In the genomic region with DNA sequence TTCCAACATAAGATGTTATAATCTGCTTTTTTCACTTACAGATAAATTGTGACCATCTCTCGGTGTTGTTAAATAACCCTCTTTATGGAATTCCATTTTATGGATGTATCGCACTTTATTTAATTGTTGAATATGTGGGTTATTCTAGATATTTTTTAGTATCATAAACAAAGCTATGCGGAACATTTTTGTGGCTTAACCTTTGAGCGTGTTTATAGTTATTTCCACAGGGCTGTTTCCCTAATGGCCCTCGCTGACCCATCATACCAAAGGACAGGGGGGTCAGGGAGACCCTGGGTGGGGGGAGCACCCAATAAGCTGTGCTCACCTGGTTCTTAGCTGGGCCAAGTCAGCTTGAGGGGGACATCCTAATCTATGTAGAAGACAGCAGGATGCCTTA, we compare ENCODE assay signal across 15 cellular contexts.
DNase-seq lines count a peak whose midpoint lies in the region; ATAC-seq, FAIRE-seq and TF ChIP-seq lines count a peak whose summit lies in the region.
"Had no signal": no experiment of that assay in that cellular context is flagged by ENCODE, and none has a peak within 500 bp of the region (broad histone marks: within the 10 kb centered on the region; RNA-seq: fewer than 3 reads in every experiment).

No MANE protein-coding gene starts in this region.

- intact Hi-C loops in kidney (cut with DNase I), result no loop called here
- intact Hi-C loops in sciatic nerve (cut with DNase I), result no loop called here

- in situ Hi-C loops in brain microvascular endothelial cell (cut with HindIII; ENCODE audit: low pct_ligation_motif_present, low sequenced_read_pairs), result loop anchor here (25.0 kb wide), 1 partner anchor 89 kb away; the partner anchor contains the start of gene MYOZ3

- no peaks in the 10 kb centered on the region for H3K9me3 Mint-ChIP-seq in activated T-cell treated with anti-CD3 and anti-CD28 coated beads, Interleukin-2, amount 50 U/mL, for 24 hours
- H3K9me3 Mint-ChIP-seq in activated T-cell treated with anti-CD3 and anti-CD28 coated beads, Interleukin-2, amount 50 U/mL, for 72 hours, result no peaks in the 10 kb centered on the region
- no peaks in the 10 kb centered on the region for H3K9me3 Mint-ChIP-seq in chondrocyte (ENCODE audit: low read depth)
- H3K9me3 Mint-ChIP-seq: CD8-positive, alpha-beta T cell had no signal

- no peak overlapping the region for H3K27ac ChIP-seq in kidney (ENCODE audit: low read depth in 2 of 2, low read length in 2 of 2)
- no peak overlapping the region for H3K27ac ChIP-seq in brain microvascular endothelial cell
- H3K27ac ChIP-seq: 22Rv1 had no signal

- no peak overlapping the region for H3K4me3 Mint-ChIP-seq in activated T-cell treated with anti-CD3 and anti-CD28 coated beads, Interleukin-2, amount 50 U/mL, for 24 hours
- no peak overlapping the region for H3K4me3 Mint-ChIP-seq in activated T-cell treated with anti-CD3 and anti-CD28 coated beads, Interleukin-2, amount 50 U/mL, for 72 hours
- H3K4me3 Mint-ChIP-seq in chondrocyte (ENCODE audit: unreplicated experiment), result no peak overlapping the region
- H3K4me3 Mint-ChIP-seq: CD14-positive monocyte; CD8-positive, alpha-beta T cell had no signal

- H3K9me3 ChIP-seq in kidney (ENCODE audit: control insufficient read depth in 1 of 2, low read length in 2 of 2), result no peaks in the 10 kb centered on the region
- H3K9me3 ChIP-seq: HAP-1 had no signal

- no peak for ATAC-seq in activated T-cell treated with anti-CD3 and anti-CD28 coated beads, Interleukin-2, amount 50 U/mL, for 72 hours (replicated peaks in 1 of 2)
- no peak for ATAC-seq in sciatic nerve
- ATAC-seq: CD8-positive, alpha-beta T cell had no signal

- H3K27ac Mint-ChIP-seq in activated T-cell treated with anti-CD3 and anti-CD28 coated beads, Interleukin-2, amount 50 U/mL, for 24 hours, result no peak overlapping the region
- H3K27ac Mint-ChIP-seq in activated T-cell treated with anti-CD3 and anti-CD28 coated beads, Interleukin-2, amount 50 U/mL, for 72 hours, result no peak overlapping the region
- H3K27ac Mint-ChIP-seq in chondrocyte (ENCODE audit: unreplicated experiment), result peak overlapping the region; percentile 32
- H3K27ac Mint-ChIP-seq: CD14-positive monocyte; CD8-positive, alpha-beta T cell had no signal

- no peaks in the 10 kb centered on the region for H3K4me1 Mint-ChIP-seq in activated T-cell treated with anti-CD3 and anti-CD28 coated beads, Interleukin-2, amount 50 U/mL, for 24 hours (ENCODE audit: low read depth)
- H3K4me1 Mint-ChIP-seq in activated T-cell treated with anti-CD3 and anti-CD28 coated beads, Interleukin-2, amount 50 U/mL, for 72 hours (ENCODE audit: low read depth), result no peaks in the 10 kb centered on the region
- peaks cover 25% of the 10 kb centered on the region for H3K4me1 Mint-ChIP-seq in chondrocyte (ENCODE audit: low read depth)

- H3K27me3 Mint-ChIP-seq in activated T-cell treated with anti-CD3 and anti-CD28 coated beads, Interleukin-2, amount 50 U/mL, for 24 hours, result no peaks in the 10 kb centered on the region
- no peaks in the 10 kb centered on the region for H3K27me3 Mint-ChIP-seq in activated T-cell treated with anti-CD3 and anti-CD28 coated beads, Interleukin-2, amount 50 U/mL, for 72 hours (ENCODE audit: low read depth)
- no peaks in the 10 kb centered on the region for H3K27me3 Mint-ChIP-seq in chondrocyte (ENCODE audit: low read depth)

- DNase-seq in activated T-cell treated with anti-CD3 and anti-CD28 coated beads, Interleukin-2, amount 50 U/mL, for 24 hours, result peak; percentile 0
- DNase-seq in activated T-cell treated with anti-CD3 and anti-CD28 coated beads, Interleukin-2, amount 50 U/mL, for 72 hours, result no peak
- DNase-seq in chondrocyte (ENCODE audit: low spot score), result no peak
- peak; percentile 11 for DNase-seq in kidney
- DNase-seq in sciatic nerve (ENCODE audit: low spot score), result peak; percentile 30
- no peak for DNase-seq in NCI-H1436 (lab: John Stamatoyannopoulos, UW)
- DNase-seq in GM19239 (ENCODE audit: insufficient read length, low spot score), result no peak
- no peak for DNase-seq in brain microvascular endothelial cell
- DNase-seq: CD8-positive, alpha-beta T cell; COR-L47; GF-D8 had no signal

- H3K27me3 ChIP-seq in brain microvascular endothelial cell (replicated peaks), result no peaks in the 10 kb centered on the region

- H3K4me3 ChIP-seq in kidney (ENCODE audit: low read length in 2 of 2), result no peak overlapping the region
- no peak overlapping the region for H3K4me3 ChIP-seq in brain microvascular endothelial cell (ENCODE audit: low read depth, low read length)
- H3K4me3 ChIP-seq: HAP-1 had no signal

- H3K9ac ChIP-seq in kidney (ENCODE audit: low read length in 2 of 2), result no peak overlapping the region

- H3K36me3 ChIP-seq in kidney (ENCODE audit: control insufficient read depth in 1 of 2, insufficient read depth in 2 of 2, low read length in 2 of 2) (no peaks in the 10 kb centered on the region), brain microvascular endothelial cell (replicated peaks) (no peaks in the 10 kb centered on the region)
- H3K36me3 ChIP-seq: HAP-1 had no signal

- no peak for FAIRE-seq in kidney (lab: Jason Lieb, UNC)
- no peak for FAIRE-seq in GM19239 (lab: Jason Lieb, UNC)
- FAIRE-seq: H1 had no signal

- TF ChIP-seq CTCF in chondrocyte (IDR thresholded peaks at IDR 0.05), result no peak
- TF ChIP-seq CTCF in kidney (IDR thresholded peaks at IDR 0.05; ENCODE audit: borderline replicate concordance, extremely low read depth, insufficient read depth), result no peak
- TF ChIP-seq CTCF in brain microvascular endothelial cell (IDR thresholded peaks at IDR 0.05; ENCODE audit: low read depth, low read length, missing control alignments), result no peak

- H3K36me3 Mint-ChIP-seq in activated T-cell treated with anti-CD3 and anti-CD28 coated beads, Interleukin-2, amount 50 U/mL, for 24 hours (ENCODE audit: low read depth), result no peaks in the 10 kb centered on the region
- H3K36me3 Mint-ChIP-seq in activated T-cell treated with anti-CD3 and anti-CD28 coated beads, Interleukin-2, amount 50 U/mL, for 72 hours (ENCODE audit: insufficient read depth in 2 of 2), result no peaks in the 10 kb centered on the region
- no peaks in the 10 kb centered on the region for H3K36me3 Mint-ChIP-seq in chondrocyte (ENCODE audit: low read depth)
- H3K36me3 Mint-ChIP-seq: CD14-positive monocyte; CD8-positive, alpha-beta T cell had no signal

- H3K4me1 ChIP-seq in kidney (ENCODE audit: control insufficient read depth in 1 of 2, insufficient read depth in 1 of 2, low read depth in 1 of 2, low read length in 2 of 2), result no peaks in the 10 kb centered on the region
- H3K4me1 ChIP-seq: HAP-1 had no signal

Comparison
In these comparisons a context has a peak if more than half of its experiments do, and no peak if none do; other contexts are left out.
1. DNase-seq: peak in activated T-cell treated with anti-CD3 and anti-CD28 coated beads, Interleukin-2, amount 50 U/mL, for 24 hours (single experiment), kidney (single experiment) and sciatic nerve (single experiment); none in activated T-cell treated with anti-CD3 and anti-CD28 coated beads, Interleukin-2, amount 50 U/mL, for 72 hours (0 of 2), chondrocyte (single experiment), NCI-H1436 (single experiment), GM19239 (single experiment) and brain microvascular endothelial cell (single experiment).